10 cellular contexts compared by ENCODE assay signal in genomic region chr11:67466962-67467771, GRCh38. TPM values are rescaled to one million over a fixed set of nuclear protein-coding genes. Genes with fewer than 3 reads are reported as not detected.
DNase-seq lines count a peak whose midpoint lies in the region; ATAC-seq and TF ChIP-seq lines count a peak whose summit lies in the region.
"Had no signal": no experiment of that assay in that cellular context is flagged by ENCODE, and none has a peak within 500 bp of the region (broad histone marks: within the 10 kb centered on the region; RNA-seq: fewer than 3 reads in every experiment).

No MANE protein-coding gene starts in this region.

- TF ChIP-seq CTCF in DND-41 (IDR thresholded peaks at IDR 0.05; ENCODE audit: borderline replicate concordance, extremely low read depth, low read length, poor library complexity, severe bottlenecking) (no peak), PC-9 (conservative IDR thresholded peaks at IDR 0.05) (no peak), parathyroid adenoma (IDR thresholded peaks at IDR 0.05) (no peak), CD14-positive monocyte (IDR thresholded peaks at IDR 0.05) (no peak)

- DNase-seq in DND-41 (peak; percentile 4), PC-9 (no peak), NCI-H128 (lab: John Stamatoyannopoulos, UW; ENCODE audit: unreplicated experiment) (no peak), CD14-positive monocyte (ENCODE audit: low spot score) (no peak), NCI-H2081 (lab: John Stamatoyannopoulos, UW) (no peak)

- H3K9ac ChIP-seq in DND-41 (ENCODE audit: low read depth, low read length) (peak overlapping the region; percentile 95), endocrine pancreas (ENCODE audit: control insufficient read depth, insufficient read depth, low read length) (peak overlapping the region; percentile 83), parathyroid adenoma (no peak overlapping the region)

- peaks cover 0 to 2% (median 0%) of the 10 kb centered on the region in 7 donors for H3K9me3 Mint-ChIP-seq in CD14-positive monocyte

- CTCF ChIA-PET in PC-9 (lab: Charles Lee), result interaction anchor here (2.4 kb wide), 1 partner anchor 66 kb away, joined by 9 read pairs; the partner anchor contains the start of gene PPP1CA

- peaks cover 33% of the 10 kb centered on the region for H3K4me1 Mint-ChIP-seq in CD14-positive monocyte

- H3K27me3 ChIP-seq in DND-41 (ENCODE audit: insufficient read depth, low read length, poor library complexity), result no peaks in the 10 kb centered on the region
- H3K27me3 ChIP-seq in PC-9 (ENCODE audit: insufficient read depth, low read depth), result no peaks in the 10 kb centered on the region
- H3K27me3 ChIP-seq in endocrine pancreas (ENCODE audit: control insufficient read depth, insufficient read depth, low read length), result no peaks in the 10 kb centered on the region
- no peaks in the 10 kb centered on the region for H3K27me3 ChIP-seq in parathyroid adenoma (ENCODE audit: control insufficient read depth, insufficient read depth, low read length)
- H3K27me3 ChIP-seq: foreskin keratinocyte had no signal

- no peaks in the 10 kb centered on the region for H3K9me2 ChIP-seq in PC-9 (ENCODE audit: insufficient read depth)

- no peak overlapping the region for H3K4me3 Mint-ChIP-seq in CD14-positive monocyte

- peaks cover 12% of the 10 kb centered on the region; the same call in 1 of the 2 replicates for H3K36me3 ChIP-seq in DND-41 (ENCODE audit: insufficient read depth, low read length)
- H3K36me3 ChIP-seq in PC-9 (ENCODE audit: low read depth), result no peaks in the 10 kb centered on the region
- no peaks in the 10 kb centered on the region for H3K36me3 ChIP-seq in endocrine pancreas (ENCODE audit: control insufficient read depth, insufficient read depth, low read length)
- no peaks in the 10 kb centered on the region for H3K36me3 ChIP-seq in parathyroid adenoma (ENCODE audit: control insufficient read depth, insufficient read depth, low read length)

- H3K27ac ChIP-seq in DND-41 (ENCODE audit: low read length), result peak overlapping the region; percentile 87
- H3K27ac ChIP-seq in PC-9, result peak overlapping the region; percentile 48
- no peak overlapping the region for H3K27ac ChIP-seq in parathyroid adenoma

- no TSS peak for BruUV-seq in PC-9 (replicated peaks; lab: Mats Ljungman, UMichigan)

- H2AFZ ChIP-seq in DND-41 (ENCODE audit: low read depth, low read length) (no peak overlapping the region), PC-9 (no peak overlapping the region), parathyroid adenoma (no peak overlapping the region)

- H3K27me3 Mint-ChIP-seq in CD14-positive monocyte (ENCODE audit: low read depth in 3 of 3), result peaks cover 0 to 10% (median 3%) of the 10 kb centered on the region in 3 donors

- peak overlapping the region in 1 of 2 experiments; percentile 60; a peak in 2 of 4 replicates for H3K4me3 ChIP-seq in DND-41 (ENCODE audit: low read depth in 1 of 2, low read length in 2 of 2)
- H3K4me3 ChIP-seq in PC-9, result peak overlapping the region; percentile 92; the same call in 1 of the 2 replicates
- no peak overlapping the region for H3K4me3 ChIP-seq in endocrine pancreas (ENCODE audit: control insufficient read depth, insufficient read depth, low read length)
- no peak overlapping the region for H3K4me3 ChIP-seq in parathyroid adenoma (ENCODE audit: low read depth, low read length)

- peaks cover 38% of the 10 kb centered on the region for H3K79me2 ChIP-seq in DND-41 (ENCODE audit: insufficient read depth, low read length)
- H3K79me2 ChIP-seq in PC-9 (ENCODE audit: low read depth), result peaks cover 41% of the 10 kb centered on the region
- no peaks in the 10 kb centered on the region for H3K79me2 ChIP-seq in parathyroid adenoma

- ATAC-seq in DND-41 (ENCODE audit: insufficient read depth, low read depth), result no peak
- no peak for ATAC-seq in GM19035 (IDR thresholded peaks at IDR 0.05; ENCODE audit: unreplicated experiment)

- no peaks in the 10 kb centered on the region for H4K20me1 ChIP-seq in DND-41 (ENCODE audit: insufficient read depth, low read length)
- no peaks in the 10 kb centered on the region for H4K20me1 ChIP-seq in PC-9 (ENCODE audit: insufficient read depth)

- POLR2A ChIA-PET in PC-9 (lab: Charles Lee; ENCODE audit: unreplicated experiment), result interaction anchor here (0.6 to 0.8 kb wide), 2 partner anchors 136 to 228 kb away, joined by 3 to 19 read pairs; no protein-coding TSS in a partner anchor

- H3K9me3 ChIP-seq in DND-41 (ENCODE audit: insufficient read depth, low read length, severe bottlenecking) (no peaks in the 10 kb centered on the region), PC-9 (ENCODE audit: insufficient read depth, low read depth) (no peaks in the 10 kb centered on the region), endocrine pancreas (ENCODE audit: control insufficient read depth, low read length) (no peaks in the 10 kb centered on the region), parathyroid adenoma (ENCODE audit: control insufficient read depth, low read length) (no peaks in the 10 kb centered on the region)

- peak overlapping the region in 2 of 7 donors; percentile 36 to 41 for H3K27ac Mint-ChIP-seq in CD14-positive monocyte

- H3F3A ChIP-seq in PC-9 (ENCODE audit: insufficient read depth, low read depth), result peaks cover 43% of the 10 kb centered on the region

- peaks cover 0 to 2% of the 10 kb centered on the region in 2 donors for H3K36me3 Mint-ChIP-seq in CD14-positive monocyte

- H3K4me1 ChIP-seq in DND-41 (ENCODE audit: insufficient read depth, low read length) (peaks cover 54% of the 10 kb centered on the region), PC-9 (replicated peaks; ENCODE audit: insufficient read depth) (peaks cover 45% of the 10 kb centered on the region), endocrine pancreas (ENCODE audit: control insufficient read depth, insufficient read depth, low read length) (no peaks in the 10 kb centered on the region), parathyroid adenoma (no peaks in the 10 kb centered on the region)

- peak overlapping the region; percentile 98 for H3K4me2 ChIP-seq in DND-41 (ENCODE audit: insufficient read depth, low read length)
- peak overlapping the region; percentile 95 for H3K4me2 ChIP-seq in PC-9
- H3K4me2 ChIP-seq in parathyroid adenoma (ENCODE audit: low read length), result peak overlapping the region; percentile 75

- intact Hi-C loops in PC-9 (cut with micrococcal nuclease; ENCODE audit: unreplicated experiment) (loop anchor here (5.0 kb wide), 2 partner anchors 115 kb away; partner anchors contain the start of genes GSTP1 and POLD4), CD14-positive monocyte (cut with micrococcal nuclease) (loop anchor here in 1 of 2 donors (5.0 kb wide), 3 partner anchors 35 to 65 kb away; partner anchors contain the start of genes PPP1CA, RPS6KB2 and TBC1D10C)

RNA-seq across cellular contexts. Expression of gene TMEM134, which starts 1.9 kb away (rescaled TPM):
- total RNA-seq in PC-9 (2021), result 85.7 and 125 TPM in 2 replicates
- polyA plus RNA-seq in CD14-positive monocyte, result 100 to 1,000 TPM in 1 of 2 donors, 10 to 100 TPM in 1; 76.8 to 104 TPM

RNA-seq across cellular contexts. Expression of gene CABP4, which starts 12.0 kb away (rescaled TPM):
- 2.0 and 2.5 TPM in 2 replicates for total RNA-seq in PC-9 (2021)
- polyA plus RNA-seq in CD14-positive monocyte, result under 1 TPM in 1 of 2 donors, not detected in 1; 0.28 TPM
- total RNA-seq: foreskin keratinocyte, RPMI7951 had no signal
- polyA plus RNA-seq: foreskin keratinocyte had no signal

RNA-seq across cellular contexts. Expression of gene GPR152, which starts 14.6 kb away (rescaled TPM):
- total RNA-seq in PC-9 (2021), result not detected in 2 replicates
- not detected for polyA plus RNA-seq in CD14-positive monocyte
- total RNA-seq: foreskin keratinocyte, RPMI7951 had no signal
- polyA plus RNA-seq: foreskin keratinocyte had no signal

RNA-seq across cellular contexts. Expression of gene AIP, which starts 15.7 kb away (rescaled TPM):
- total RNA-seq in PC-9 (2021), result 95.3 and 125 TPM in 2 replicates
- polyA plus RNA-seq in CD14-positive monocyte, result 10 to 100 TPM; 76.7 to 99.3 TPM

RNA-seq across cellular contexts. Expression of gene CORO1B, which starts 23.9 kb away (rescaled TPM):
- total RNA-seq in PC-9 (2021), result 129 and 161 TPM in 2 replicates
- polyA plus RNA-seq in CD14-positive monocyte, result 100 to 1,000 TPM; 105 to 106 TPM
